Comparison of ENCODE assay signal across 10 cellular contexts in the genomic region with DNA sequence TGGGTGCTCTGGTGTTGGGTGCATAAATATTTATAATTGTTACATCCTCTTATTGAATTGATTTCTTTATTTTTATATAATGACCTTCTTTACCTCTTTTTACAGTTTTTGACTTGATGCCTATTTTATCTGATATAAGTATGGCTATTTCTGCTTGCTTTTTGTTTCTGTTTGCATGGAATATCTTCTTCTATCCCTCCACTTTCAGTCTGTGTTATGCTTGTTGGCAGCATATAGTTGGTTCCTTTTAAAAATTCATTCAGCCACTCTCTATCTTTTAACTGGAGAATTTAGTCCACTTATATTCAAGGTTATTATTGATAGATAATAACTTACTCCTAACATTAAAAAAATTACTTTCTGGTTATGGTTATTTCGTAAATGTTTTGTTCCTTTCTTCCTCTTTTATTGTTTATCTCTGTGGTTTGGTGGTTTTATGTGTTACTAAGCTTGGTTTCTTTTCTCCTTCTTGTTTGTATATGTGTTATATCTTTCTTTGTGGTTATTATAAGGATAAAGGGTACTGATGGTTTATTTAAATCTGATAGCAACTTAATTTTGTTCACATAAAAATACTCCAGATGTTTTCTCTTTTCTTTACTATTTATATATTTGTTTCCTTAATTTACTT.
DNase-seq lines count a peak whose midpoint lies in the region; ATAC-seq and TF ChIP-seq lines count a peak whose summit lies in the region.
"Had no signal": no experiment of that assay in that cellular context is flagged by ENCODE, and none has a peak within 500 bp of the region (broad histone marks: within the 10 kb centered on the region; RNA-seq: fewer than 3 reads in every experiment).

No MANE protein-coding gene starts in this region.

- H3K27ac ChIP-seq in CD4-positive, alpha-beta T cell (ENCODE audit: low read depth, low read length), result no peak overlapping the region
- H3K27ac ChIP-seq in GM23338 (ENCODE audit: low read depth), result no peak overlapping the region
- H3K27ac ChIP-seq: prostate gland had no signal

- H3K27ac Mint-ChIP-seq in dendritic cell treated with granulocyte-macrophage colony-stimulating factor and Interleukin-4, amounts not matched to agents 40 ng/mL and 50 ng/mL, for 4 days, result peak overlapping the region; percentile 21
- H3K27ac Mint-ChIP-seq in CD4-positive, alpha-beta T cell, result no peak overlapping the region
- no peak overlapping the region for H3K27ac Mint-ChIP-seq in GM23338

- no peaks in the 10 kb centered on the region for H3K9me3 Mint-ChIP-seq in dendritic cell treated with granulocyte-macrophage colony-stimulating factor and Interleukin-4, amounts not matched to agents 40 ng/mL and 50 ng/mL, for 4 days
- H3K9me3 Mint-ChIP-seq in CD4-positive, alpha-beta T cell, result peaks cover 3% of the 10 kb centered on the region
- H3K9me3 Mint-ChIP-seq in GM23338, result peaks cover 3% of the 10 kb centered on the region; the same call in 1 of the 3 replicates

- peak overlapping the region; percentile 24 for H3K4me3 Mint-ChIP-seq in dendritic cell treated with granulocyte-macrophage colony-stimulating factor and Interleukin-4, amounts not matched to agents 40 ng/mL and 50 ng/mL, for 4 days
- no peak overlapping the region for H3K4me3 Mint-ChIP-seq in CD4-positive, alpha-beta T cell
- no peak overlapping the region for H3K4me3 Mint-ChIP-seq in GM23338

- no peaks in the 10 kb centered on the region for H3F3A ChIP-seq in GM23338 (replicated peaks; ENCODE audit: low read depth)

- no peaks in the 10 kb centered on the region for H3K4me1 ChIP-seq in GM23338 (ENCODE audit: insufficient read depth)
- H3K4me1 ChIP-seq: prostate gland had no signal

- ATAC-seq in GM18520 (IDR thresholded peaks at IDR 0.05; ENCODE audit: unreplicated experiment) (peak; percentile 62), GM21723 (IDR thresholded peaks at IDR 0.05; ENCODE audit: unreplicated experiment) (peak; percentile 66), HG03196 (IDR thresholded peaks at IDR 0.05; ENCODE audit: unreplicated experiment) (peak; percentile 61), GM23338 (no peak)
- no peak for ATAC-seq in CD4-positive, alpha-beta T cell (ENCODE audit: poor library complexity)

- TF ChIP-seq CTCF in CD4-positive, alpha-beta T cell (IDR thresholded peaks at IDR 0.05), result no peak
- TF ChIP-seq CTCF in GM23338 (conservative IDR thresholded peaks at IDR 0.05; ENCODE audit: low read depth in 2 of 2), result no peak

- peaks cover 37% of the 10 kb centered on the region for H3K27me3 Mint-ChIP-seq in dendritic cell treated with granulocyte-macrophage colony-stimulating factor and Interleukin-4, amounts not matched to agents 40 ng/mL and 50 ng/mL, for 4 days
- no peaks in the 10 kb centered on the region for H3K27me3 Mint-ChIP-seq in CD4-positive, alpha-beta T cell
- H3K27me3 Mint-ChIP-seq in GM23338 (ENCODE audit: insufficient read depth, low read depth, poor library complexity), result peaks cover 3% of the 10 kb centered on the region

- H3K27me3 ChIP-seq in CD4-positive, alpha-beta T cell (ENCODE audit: control insufficient read depth, insufficient read depth, low read length), result no peaks in the 10 kb centered on the region
- H3K27me3 ChIP-seq in GM23338 (ENCODE audit: insufficient read depth), result no peaks in the 10 kb centered on the region

- peaks cover 40% of the 10 kb centered on the region for H3K4me1 Mint-ChIP-seq in dendritic cell treated with granulocyte-macrophage colony-stimulating factor and Interleukin-4, amounts not matched to agents 40 ng/mL and 50 ng/mL, for 4 days (ENCODE audit: low read depth)
- H3K4me1 Mint-ChIP-seq in CD4-positive, alpha-beta T cell (ENCODE audit: low read depth), result no peaks in the 10 kb centered on the region
- no peaks in the 10 kb centered on the region for H3K4me1 Mint-ChIP-seq in GM23338

- POLR2A ChIA-PET in CD4-positive, alpha-beta T cell (lab: Charles Lee), result no interaction called here

- H2AFZ ChIP-seq in GM23338, result no peak overlapping the region

- DNase-seq in SKM-1 treated with dmso at 0.1 percent for 144 hours (lab: John Stamatoyannopoulos, UW; ENCODE audit: unreplicated experiment) (no peak), GM23338 (ENCODE audit: low spot score) (no peak)
- DNase-seq in CD4-positive, alpha-beta T cell, result no peak
- DNase-seq in activated CD8-positive, alpha-beta memory T cell treated with anti-CD3 and anti-CD28 coated beads, Interleukin-2, amount 50 U/mL, for 4 hours, result no peak
- DNase-seq: NCI-H345 had no signal

- H3K9me2 ChIP-seq in GM23338 (ENCODE audit: insufficient read depth), result no peaks in the 10 kb centered on the region

- no peaks in the 10 kb centered on the region for H3K36me3 Mint-ChIP-seq in dendritic cell treated with granulocyte-macrophage colony-stimulating factor and Interleukin-4, amounts not matched to agents 40 ng/mL and 50 ng/mL, for 4 days (ENCODE audit: low read depth)
- no peaks in the 10 kb centered on the region for H3K36me3 Mint-ChIP-seq in CD4-positive, alpha-beta T cell (ENCODE audit: low read depth)
- no peaks in the 10 kb centered on the region for H3K36me3 Mint-ChIP-seq in GM23338 (ENCODE audit: low read depth)

- H3K79me2 ChIP-seq in GM23338 (replicated peaks; ENCODE audit: insufficient read depth), result no peaks in the 10 kb centered on the region

- intact Hi-C loops in dendritic cell treated with granulocyte-macrophage colony-stimulating factor and Interleukin-4, amounts not matched to agents 40 ng/mL and 50 ng/mL, for 4 days (cut with micrococcal nuclease), result loop anchor here (5.0 kb wide), 1 partner anchor 69 kb away; the partner anchor contains the start of gene IL15
- intact Hi-C loops in CD4-positive, alpha-beta T cell (cut with DNase I, micrococcal nuclease), result no loop called here

- H4K20me1 ChIP-seq in GM23338 (replicated peaks; ENCODE audit: insufficient read depth), result no peaks in the 10 kb centered on the region

- no peaks in the 10 kb centered on the region for H3K36me3 ChIP-seq in GM23338 (ENCODE audit: insufficient read depth)
- H3K36me3 ChIP-seq: prostate gland had no signal

- CTCF ChIA-PET in CD4-positive, alpha-beta T cell (lab: Charles Lee), result no interaction called here

- H3K9me3 ChIP-seq in CD4-positive, alpha-beta T cell (ENCODE audit: control insufficient read depth, low read length), result peaks cover 20% of the 10 kb centered on the region
- H3K9me3 ChIP-seq: prostate gland had no signal

- no peak overlapping the region for H3K4me3 ChIP-seq in GM23338
- H3K4me3 ChIP-seq: prostate gland had no signal

- no peak overlapping the region for H3K4me2 ChIP-seq in GM23338

TF ChIP-seq in GM23338, 12 proteins besides CTCF, POLR2A, EP300 and RAD21 (continues in another document):
- TF ChIP-seq JUNB (IDR thresholded peaks at IDR 0.05; ENCODE audit: unreplicated experiment), result no peak
- no peak for TF ChIP-seq EZH2phosphoT487 (IDR thresholded peaks at IDR 0.05; ENCODE audit: unreplicated experiment)
- TF ChIP-seq STAT1 (IDR thresholded peaks at IDR 0.05; ENCODE audit: unreplicated experiment), result no peak
- no peak for TF ChIP-seq ZNF331 (CRISPR knock-in tag; IDR thresholded peaks at IDR 0.05; ENCODE audit: low read depth)
- TF ChIP-seq ETS1 (IDR thresholded peaks at IDR 0.05), result no peak
- TF ChIP-seq CREB1 (CRISPR knock-in tag; IDR thresholded peaks at IDR 0.05; ENCODE audit: low read depth), result no peak
- no peak for TF ChIP-seq ZNF114 (CRISPR knock-in tag; IDR thresholded peaks at IDR 0.05)
- TF ChIP-seq REST (IDR thresholded peaks at IDR 0.05; ENCODE audit: unreplicated experiment), result no peak

Comparison
In these comparisons a context has a peak if more than half of its experiments do, and no peak if none do; other contexts are left out.
1. ATAC-seq: peak in GM18520 (single experiment), GM21723 (single experiment) and HG03196 (single experiment); none in CD4-positive, alpha-beta T cell (single experiment) and GM23338 (single experiment).